8 cellular contexts compared by ENCODE assay signal in the genomic region with DNA sequence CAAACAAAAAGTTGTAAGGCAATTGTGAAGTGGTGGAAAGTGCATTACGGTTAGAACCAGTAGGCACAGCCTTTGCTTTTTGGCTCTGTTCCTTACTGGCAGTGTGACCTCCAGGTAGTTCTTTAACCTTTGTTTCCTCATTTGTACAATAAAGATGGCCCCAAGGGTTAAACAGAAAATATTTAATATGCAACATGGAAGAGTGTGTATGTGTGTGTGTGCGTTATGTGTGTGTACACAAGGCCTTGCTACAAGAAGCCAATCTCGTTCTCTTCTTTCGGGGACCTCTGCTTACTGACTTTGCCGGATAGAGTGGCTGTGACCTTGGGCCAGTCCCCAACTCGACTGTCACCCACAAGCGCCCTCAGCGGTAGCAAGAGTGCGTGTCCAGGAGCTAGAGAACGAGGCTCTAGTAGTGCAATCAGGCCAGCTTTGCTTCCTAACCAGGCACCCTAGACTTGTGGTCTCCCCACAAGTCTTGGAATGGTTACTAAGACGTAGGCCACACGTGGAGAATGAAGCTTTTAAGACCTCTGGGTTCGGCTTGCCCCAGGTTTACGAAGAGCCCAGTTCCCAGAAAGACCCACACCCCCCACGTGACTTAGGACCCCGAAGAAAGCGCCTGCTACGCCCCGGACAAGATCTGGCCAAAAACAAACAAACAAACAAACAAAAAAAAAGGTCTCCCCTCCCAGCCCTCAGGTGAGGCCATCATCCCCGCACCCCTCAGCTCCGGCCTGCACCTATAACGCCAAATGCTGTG. TPM values are rescaled to one million over a fixed set of nuclear protein-coding genes. Genes with fewer than 3 reads are reported as not detected.
DNase-seq lines count a peak whose midpoint lies in the region; ATAC-seq lines count a peak whose summit lies in the region.

No MANE protein-coding gene starts in this region.

- no peaks in the 10 kb centered on the region for H3K27me3 Mint-ChIP-seq in IgD-negative memory B cell

- peak overlapping the region; percentile 88 to 100 (median 98) for H3K4me3 Mint-ChIP-seq in IgD-negative memory B cell

- H3K4me1 Mint-ChIP-seq in IgD-negative memory B cell: peaks cover 57 to 66% (median 61%) of the 10 kb centered on the region in 3 donors

- H3K27ac Mint-ChIP-seq in IgD-negative memory B cell: peak overlapping the region; percentile 88 to 98 (median 98)

- DNase-seq in AG08396 (ENCODE audit: low spot score) (peak; percentile 34), SW480 (ENCODE audit: low spot score) (peak; percentile 64), kidney tubule cell (ENCODE audit: low spot score) (peak; percentile 45)
- peak; percentile 17 for DNase-seq in central memory CD4-positive, alpha-beta T cell
- DNase-seq in stimulated activated CD4-positive, alpha-beta T cell treated with anti-CD3 and anti-CD28 coated beads, Interleukin-4, amount 100 ng/mL, for 1 hour: peak; percentile 28

- ATAC-seq in GM18511 (IDR thresholded peaks at IDR 0.05; ENCODE audit: unreplicated experiment) (peak; percentile 31), GM19351 (IDR thresholded peaks at IDR 0.05; ENCODE audit: unreplicated experiment) (no peak)

- no peaks in the 10 kb centered on the region for H3K9me3 Mint-ChIP-seq in IgD-negative memory B cell

- H3K36me3 Mint-ChIP-seq in IgD-negative memory B cell: peaks cover 4% of the 10 kb centered on the region

RNA-seq across cellular contexts. Expression of gene CIAO2A, which starts 0.6 kb away (rescaled TPM):
- polyA plus RNA-seq in IgD-negative memory B cell: 218 TPM

RNA-seq across cellular contexts. Expression of gene SNX1, which starts 2.7 kb away (rescaled TPM):
- 59.6 TPM for polyA plus RNA-seq in IgD-negative memory B cell

RNA-seq across cellular contexts. Expression of gene DAPK2, which starts 46.8 kb away (rescaled TPM):
- 7.7 TPM for polyA plus RNA-seq in IgD-negative memory B cell

RNA-seq across cellular contexts. Expression of gene SNX22, which starts 58.5 kb away (rescaled TPM):
- 55.3 TPM for polyA plus RNA-seq in IgD-negative memory B cell
